ENCODE assay signal across 26 cellular contexts in genomic region chr7:78568690-78569089, GRCh38.
DNase-seq lines count a peak whose midpoint lies in the region; FAIRE-seq and TF ChIP-seq lines count a peak whose summit lies in the region.
"Had no signal": no experiment of that assay in that cellular context is flagged by ENCODE, and none has a peak within 500 bp of the region (broad histone marks: within the 10 kb centered on the region; RNA-seq: fewer than 3 reads in every experiment).

No MANE protein-coding gene starts in this region.

- H3K27me3 ChIP-seq in bronchial epithelial cell (ENCODE audit: control insufficient read depth, insufficient read depth, low read length) = no peaks in the 10 kb centered on the region
- H3K27me3 ChIP-seq: BLaER1 had no signal

- no peaks in the 10 kb centered on the region for H3K36me3 ChIP-seq in bronchial epithelial cell (ENCODE audit: control insufficient read depth, insufficient read depth, low read length)
- H3K36me3 ChIP-seq: BE2C, BLaER1 had no signal

- peak; percentile 7 for DNase-seq in M059J (ENCODE audit: low read depth)
- no peak for DNase-seq in bronchial epithelial cell (ENCODE audit: low read depth)
- DNase-seq in globus pallidus (ENCODE audit: low spot score) = peak; percentile 55
- DNase-seq in NCI-H446 treated with DMSO at 0.1 percent for 48 hours (lab: John Stamatoyannopoulos, UW) = no peak
- DNase-seq in activated T-cell treated with anti-CD3 and anti-CD28 coated beads, Interleukin-2, amount 50 U/mL, for 1 hour = no peak
- DNase-seq in HuH-7.5 (ENCODE audit: low spot score) = no peak
- no peak for DNase-seq in SHP77 (lab: John Stamatoyannopoulos, UW)
- DNase-seq: 8988T; ACHN; BE2C; CD4-positive, alpha-beta memory T cell; CD4-positive, CD25-positive, alpha-beta regulatory T cell; CD8-positive, alpha-beta memory T cell; COR-L47; DMS 273 treated with DMSO at 0.1 percent for 48 hours; DMS153; DMS53; DMS79; DND-41; EL; GDM1 had no signal

- H3K4me3 ChIP-seq in bronchial epithelial cell (ENCODE audit: low read depth, low read length) = no peak overlapping the region
- H3K4me3 ChIP-seq: BLaER1, GM12878 had no signal

- TF ChIP-seq CTCF in bronchial epithelial cell (IDR thresholded peaks at IDR 0.05; ENCODE audit: insufficient read depth, low read length, severe bottlenecking) = no peak

- FAIRE-seq in bronchial epithelial cell (lab: Jason Lieb, UNC) = peak; percentile 23
- FAIRE-seq: A204.1, GM12878, GM12892, GM18507 had no signal

Comparison
In these comparisons a context has a peak if more than half of its experiments do, and no peak if none do; other contexts are left out.
1. DNase-seq: peak in M059J (single experiment) and globus pallidus (single experiment); none in bronchial epithelial cell (single experiment), NCI-H446 treated with DMSO at 0.1 percent for 48 hours (single experiment), activated T-cell treated with anti-CD3 and anti-CD28 coated beads, Interleukin-2, amount 50 U/mL, for 1 hour (single experiment), HuH-7.5 (single experiment) and SHP77 (0 of 2).